17 cellular contexts compared by ENCODE assay signal in the genomic region with DNA sequence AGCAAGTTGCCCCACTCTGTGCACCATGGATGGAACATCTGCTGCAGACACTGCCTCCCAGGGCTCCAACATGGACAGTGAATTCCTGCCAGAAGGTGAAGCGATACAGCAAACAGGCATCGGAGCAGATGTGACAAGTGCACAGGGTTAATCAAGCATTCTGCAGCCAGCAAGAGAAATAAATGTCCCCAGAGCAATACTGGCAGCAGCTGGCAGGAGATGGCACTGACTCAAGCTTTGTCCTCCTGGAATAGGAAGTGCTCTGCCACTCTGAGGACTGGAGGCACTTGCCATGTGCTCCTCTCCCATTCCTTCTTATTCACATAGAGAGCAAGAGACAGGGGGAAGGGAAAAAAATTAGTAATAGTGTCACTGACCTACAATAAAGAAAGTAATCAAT.
"Had no signal": no experiment of that assay in that cellular context is flagged by ENCODE, and none has a peak within 500 bp of the region (broad histone marks: within the 10 kb centered on the region; RNA-seq: fewer than 3 reads in every experiment).

No MANE protein-coding gene starts in this region.

- H3K9me3 ChIP-seq: gastroesophageal sphincter, mucosa of descending colon, neutrophil had no signal

- H3K27ac ChIP-seq: dorsolateral prefrontal cortex, gastroesophageal sphincter, neutrophil, parathyroid adenoma had no signal

- H3K36me3 ChIP-seq: gastroesophageal sphincter, neutrophil had no signal

- H3K4me3 ChIP-seq: dorsolateral prefrontal cortex, gastroesophageal sphincter, mucosa of descending colon had no signal

- H3K27me3 ChIP-seq: gastroesophageal sphincter, neutrophil had no signal

- H3K4me1 ChIP-seq: gastroesophageal sphincter, parathyroid adenoma had no signal

- DNase-seq: activated CD4-positive, alpha-beta T cell treated with anti-CD3 and anti-CD28 coated beads, Interleukin-2, amount 10 ng/mL, durations not matched to agents 24 days and 14 days; activated CD4-positive, CD25-positive, alpha-beta regulatory T cell; activated CD8-positive, alpha-beta memory T cell treated with anti-CD3 and anti-CD28 coated beads, Interleukin-2, amount 50 U/mL, for 48 hours; activated CD8-positive, alpha-beta T cell treated with anti-CD3 and anti-CD28 coated beads, Interleukin-2, amount 10 ng/mL, durations not matched to agents 7 days and 5 days; activated gamma-delta T cell treated with Interleukin-2 at 50 U/mL for 16 hours; activated naive CD8-positive, alpha-beta T cell treated with anti-CD3 and anti-CD28 coated beads, Interleukin-2, amount 10 ng/mL, durations not matched to agents 7 days and 5 days; dorsolateral prefrontal cortex; endodermal cell; mammary epithelial cell; mucosa of descending colon; naive thymus-derived CD4-positive, alpha-beta T cell; stimulated activated CD4-positive, alpha-beta T cell treated with anti-CD3 and anti-CD28 coated beads, Interleukin-12 subunit alpha, Interleukin-12 subunit beta, amount 100 ng/mL, for 4 hours; stimulated activated CD4-positive, alpha-beta T cell treated with anti-CD3 and anti-CD28 coated beads, Interleukin-2, amount 100 ng/mL, for 24 hours had no signal

- ATAC-seq: activated CD8-positive, alpha-beta T cell treated with anti-CD3 and anti-CD28 coated beads, Interleukin-2, amount 10 ng/mL, durations not matched to agents 7 days and 5 days; gastroesophageal sphincter; mucosa of descending colon; naive thymus-derived CD4-positive, alpha-beta T cell; stimulated activated effector memory CD8-positive, alpha-beta T cell treated with anti-CD3 and anti-CD28 coated beads, Interleukin-12 subunit alpha, Interleukin-12 subunit beta, amount 100 ng/mL, for 72 hours had no signal
